In genomic region chr18:682833-683232, GRCh38 we compare ENCODE assay signal across 1 cellular context.
TF ChIP-seq lines count a peak whose summit lies in the region.

No MANE protein-coding gene starts in this region.

TF ChIP-seq in HepG2, 621 proteins besides CTCF, POLR2A, EP300 and RAD21 (continues in another document):
- TF ChIP-seq NR2F1 (CRISPR knock-in tag; IDR thresholded peaks at IDR 0.05) (peak in 1 of 2 experiments; percentile 46; a peak in 1 of 4 replicates), SOX13 (IDR thresholded peaks at IDR 0.05) (no peak), SOX13 (CRISPR knock-in tag; conservative IDR thresholded peaks at IDR 0.05 in 1 of 2, IDR thresholded peaks at IDR 0.05 in 1 of 2) (peak in 1 of 2 experiments; percentile 33; a peak in 1 of 4 replicates), ZNF558 (CRISPR knock-in tag; IDR thresholded peaks at IDR 0.05; ENCODE audit: borderline replicate concordance) (no peak), KAT7 (CRISPR knock-in tag; IDR thresholded peaks at IDR 0.05; ENCODE audit: borderline replicate concordance) (no peak), YEATS2 (CRISPR knock-in tag; IDR thresholded peaks at IDR 0.05; ENCODE audit: borderline replicate concordance) (no peak), JUN (CRISPR knock-in tag; IDR thresholded peaks at IDR 0.05) (no peak), ISL2 (CRISPR knock-in tag; IDR thresholded peaks at IDR 0.05) (no peak), ZHX1 (CRISPR knock-in tag; IDR thresholded peaks at IDR 0.05; ENCODE audit: low read depth) (0 out of 2 replicates have a peak, but pooled peaks have one; percentile 31), RAD51 (IDR thresholded peaks at IDR 0.05; ENCODE audit: borderline replicate concordance) (no peak), HOXA7 (CRISPR knock-in tag; IDR thresholded peaks at IDR 0.05) (no peak), ZNF224 (CRISPR knock-in tag; IDR thresholded peaks at IDR 0.05) (no peak), NR2F6 (IDR thresholded peaks at IDR 0.05) (peak; percentile 77), NR2F6 (CRISPR knock-in tag; IDR thresholded peaks at IDR 0.05) (peak; percentile 50), ZFP90 (CRISPR knock-in tag; IDR thresholded peaks at IDR 0.05; ENCODE audit: borderline replicate concordance) (no peak), ZZZ3 (CRISPR knock-in tag; IDR thresholded peaks at IDR 0.05; ENCODE audit: borderline replicate concordance) (no peak), ZBTB37 (CRISPR knock-in tag; IDR thresholded peaks at IDR 0.05) (no peak), ARID5B (CRISPR knock-in tag; IDR thresholded peaks at IDR 0.05) (peak; percentile 53; the same call in 1 of the 2 replicates), ZNF260 (CRISPR knock-in tag; IDR thresholded peaks at IDR 0.05; ENCODE audit: borderline replicate concordance, low read depth) (no peak), RBFOX2 (IDR thresholded peaks at IDR 0.05; ENCODE audit: low read depth, low read length) (no peak), KDM5B (CRISPR knock-in tag; IDR thresholded peaks at IDR 0.05; ENCODE audit: borderline replicate concordance) (no peak), THYN1 (CRISPR knock-in tag; IDR thresholded peaks at IDR 0.05; ENCODE audit: borderline replicate concordance, low read depth) (no peak), HNF4A (CRISPR knock-in tag; IDR thresholded peaks at IDR 0.05) (peak; percentile 61; the same call in 1 of the 2 replicates), REL (CRISPR knock-in tag; conservative IDR thresholded peaks at IDR 0.05) (no peak), FOXK2 (IDR thresholded peaks at IDR 0.05) (0 out of 2 replicates have a peak, but pooled peaks have one; percentile 22), RARA (CRISPR knock-in tag; IDR thresholded peaks at IDR 0.05) (peak; percentile 25; the same call in 1 of the 2 replicates), NR2F2 (IDR thresholded peaks at IDR 0.05; ENCODE audit: borderline replicate concordance, low read depth) (peak; percentile 90), ZBTB14 (CRISPR knock-in tag; IDR thresholded peaks at IDR 0.05) (no peak), HNF4G (IDR thresholded peaks at IDR 0.05; ENCODE audit: borderline replicate concordance, low read depth, low read length) (0 out of 2 replicates have a peak, but pooled peaks have one; percentile 38), HNF4G (CRISPR knock-in tag; IDR thresholded peaks at IDR 0.05; ENCODE audit: borderline replicate concordance, low read depth) (no peak), THRA (CRISPR knock-in tag; IDR thresholded peaks at IDR 0.05; ENCODE audit: borderline replicate concordance) (no peak), TBX3 (IDR thresholded peaks at IDR 0.05; ENCODE audit: borderline replicate concordance) (peak; percentile 55; the same call in 1 of the 2 replicates), HHEX (CRISPR knock-in tag; IDR thresholded peaks at IDR 0.05) (peak; percentile 84), ZNF609 (CRISPR knock-in tag; IDR thresholded peaks at IDR 0.05; ENCODE audit: borderline replicate concordance) (peak; percentile 80; the same call in 1 of the 2 replicates), FOXA1 (IDR thresholded peaks at IDR 0.05) (peak; percentile 30; the same call in 1 of the 2 replicates), FOXA1 (CRISPR knock-in tag; IDR thresholded peaks at IDR 0.05) (peak; percentile 62), TEF (CRISPR knock-in tag; IDR thresholded peaks at IDR 0.05) (no peak), ZNF280D (CRISPR knock-in tag; IDR thresholded peaks at IDR 0.05) (no peak), BATF2 (CRISPR knock-in tag; IDR thresholded peaks at IDR 0.05) (no peak), CREB1 (IDR thresholded peaks at IDR 0.05) (no peak), CREB1 (CRISPR knock-in tag; IDR thresholded peaks at IDR 0.05) (0 out of 2 replicates have a peak, but pooled peaks have one; percentile 21), SAP130 (CRISPR knock-in tag; IDR thresholded peaks at IDR 0.05; ENCODE audit: low read depth) (0 out of 2 replicates have a peak, but pooled peaks have one; percentile 20)
